Comparison of ENCODE assay signal across 9 cellular contexts in genomic region chr18:77208969-77209368, GRCh38. TPM values are rescaled to one million over a fixed set of nuclear protein-coding genes. Genes with fewer than 3 reads are reported as not detected.
DNase-seq lines count a peak whose midpoint lies in the region; ATAC-seq and TF ChIP-seq lines count a peak whose summit lies in the region.
"Had no signal": no experiment of that assay in that cellular context is flagged by ENCODE, and none has a peak within 500 bp of the region (broad histone marks: within the 10 kb centered on the region; RNA-seq: fewer than 3 reads in every experiment).

No MANE protein-coding gene starts in this region.

- H3K9me3 Mint-ChIP-seq in WTC11: no peaks in the 10 kb centered on the region

- no peak overlapping the region for H3K9ac ChIP-seq in mucosa of rectum (ENCODE audit: low read depth in 1 of 2, low read length in 2 of 2)

- H3K27ac Mint-ChIP-seq in WTC11: no peak overlapping the region

- H3K27me3 ChIP-seq in brain microvascular endothelial cell (replicated peaks) (no peaks in the 10 kb centered on the region), mucosa of rectum (ENCODE audit: control insufficient read depth in 2 of 2, insufficient read depth in 2 of 2, low read length in 2 of 2) (no peaks in the 10 kb centered on the region)
- H3K27me3 ChIP-seq: suprapubic skin had no signal

- H3K36me3 Mint-ChIP-seq in WTC11: no peaks in the 10 kb centered on the region

- in situ Hi-C loops in brain microvascular endothelial cell (cut with HindIII; ENCODE audit: low pct_ligation_motif_present, low sequenced_read_pairs): loop anchor here (25.0 kb wide), 1 partner anchor 147 kb away; no protein-coding TSS in a partner anchor

- POLR2A ChIA-PET in WTC11 (lab: Charles Lee): interaction anchor here (0.7 kb wide), 1 partner anchor 442 kb away, joined by 3 read pairs; no protein-coding TSS in a partner anchor

- H3K4me3 Mint-ChIP-seq in WTC11: no peak overlapping the region

- peak; percentile 21 for DNase-seq in activated gamma-delta T cell treated with anti-CD3 and anti-CD28 coated beads, Interleukin-2, amount 50 U/mL, for 16 hours (ENCODE audit: low read depth)
- no peak for DNase-seq in activated gamma-delta T cell (lab: John Stamatoyannopoulos, UW)
- DNase-seq in NB4 (ENCODE audit: low read depth): peak; percentile 76
- DNase-seq in brain microvascular endothelial cell: peak; percentile 82
- no peak for DNase-seq in WTC11 (ENCODE audit: low spot score)
- no peak for DNase-seq in NCI-H1105 treated with DMSO at 0.1 percent for 48 hours (lab: John Stamatoyannopoulos, UW)

- CTCF ChIA-PET in WTC11 (lab: Charles Lee): interaction anchor here (1.4 to 1.8 kb wide), 2 partner anchors 123 to 442 kb away, joined by 3 to 5 read pairs; no protein-coding TSS in a partner anchor

- H3K4me1 Mint-ChIP-seq in WTC11: peaks cover 20% of the 10 kb centered on the region

- H3K4me3 ChIP-seq in NB4 (ENCODE audit: low read depth, low read length) (peak overlapping the region; percentile 73), brain microvascular endothelial cell (ENCODE audit: low read depth, low read length) (no peak overlapping the region), mucosa of rectum (ENCODE audit: low read length in 2 of 2) (peak overlapping the region in 1 of 2 donors; percentile 34)
- H3K4me3 ChIP-seq: suprapubic skin had no signal

- H3K4me1 ChIP-seq in mucosa of rectum (ENCODE audit: control insufficient read depth in 2 of 2, insufficient read depth in 2 of 2, low read length in 2 of 2): peaks cover 4% of the 10 kb centered on the region in 2 donors

- H3K27ac ChIP-seq in brain microvascular endothelial cell: peak overlapping the region; percentile 90
- peak overlapping the region; percentile 35 to 48 for H3K27ac ChIP-seq in mucosa of rectum (ENCODE audit: low read depth in 2 of 2, low read length in 2 of 2)
- H3K27ac ChIP-seq: suprapubic skin had no signal

- TF ChIP-seq CTCF in NB4 (IDR thresholded peaks at IDR 0.05; ENCODE audit: low read depth, low read length) (no peak), brain microvascular endothelial cell (IDR thresholded peaks at IDR 0.05; ENCODE audit: low read depth, low read length, missing control alignments) (no peak), WTC11 (IDR thresholded peaks at IDR 0.05) (no peak)

- H3K9me3 ChIP-seq in mucosa of rectum (ENCODE audit: control insufficient read depth in 2 of 2, low read length in 2 of 2): no peaks in the 10 kb centered on the region
- H3K9me3 ChIP-seq: suprapubic skin had no signal

- ATAC-seq in HG02610 (IDR thresholded peaks at IDR 0.05; ENCODE audit: unreplicated experiment) (peak; percentile 83), WTC11 (no peak)

- H3K36me3 ChIP-seq in brain microvascular endothelial cell (replicated peaks) (no peaks in the 10 kb centered on the region), mucosa of rectum (ENCODE audit: control insufficient read depth in 2 of 2, insufficient read depth in 2 of 2, low read length in 2 of 2) (no peaks in the 10 kb centered on the region)
- H3K36me3 ChIP-seq: suprapubic skin had no signal

- no peaks in the 10 kb centered on the region for H3K27me3 Mint-ChIP-seq in WTC11 (ENCODE audit: low read depth)

- no peak for TF ChIP-seq POLR2A in NB4 (IDR thresholded peaks at IDR 0.05; ENCODE audit: extremely low read depth, insufficient read length)

TF ChIP-seq in WTC11, 78 proteins besides CTCF, POLR2A, EP300 and RAD21:
- TF ChIP-seq ZNF416 (CRISPR knock-in tag; IDR thresholded peaks at IDR 0.05): no peak
- TF ChIP-seq ELF4 (CRISPR knock-in tag; IDR thresholded peaks at IDR 0.05; ENCODE audit: low read depth): no peak
- TF ChIP-seq NFE2L1 (CRISPR knock-in tag; IDR thresholded peaks at IDR 0.05): no peak
- TF ChIP-seq ZNF121 (CRISPR knock-in tag; IDR thresholded peaks at IDR 0.05): no peak
- TF ChIP-seq CBFB (CRISPR knock-in tag; IDR thresholded peaks at IDR 0.05; ENCODE audit: low read depth): no peak
- no peak for TF ChIP-seq NR3C1 (CRISPR knock-in tag; conservative IDR thresholded peaks at IDR 0.05; ENCODE audit: low read depth)
- no peak for TF ChIP-seq KAT7 (CRISPR knock-in tag; IDR thresholded peaks at IDR 0.05; ENCODE audit: borderline replicate concordance)
- no peak for TF ChIP-seq TEAD4 (CRISPR knock-in tag; IDR thresholded peaks at IDR 0.05)
- TF ChIP-seq ZNF219 (CRISPR knock-in tag; IDR thresholded peaks at IDR 0.05; ENCODE audit: borderline replicate concordance): no peak
- no peak for TF ChIP-seq GRHL2 (CRISPR knock-in tag; IDR thresholded peaks at IDR 0.05; ENCODE audit: insufficient replicate concordance, severe bottlenecking)
- TF ChIP-seq, protein P1, sequence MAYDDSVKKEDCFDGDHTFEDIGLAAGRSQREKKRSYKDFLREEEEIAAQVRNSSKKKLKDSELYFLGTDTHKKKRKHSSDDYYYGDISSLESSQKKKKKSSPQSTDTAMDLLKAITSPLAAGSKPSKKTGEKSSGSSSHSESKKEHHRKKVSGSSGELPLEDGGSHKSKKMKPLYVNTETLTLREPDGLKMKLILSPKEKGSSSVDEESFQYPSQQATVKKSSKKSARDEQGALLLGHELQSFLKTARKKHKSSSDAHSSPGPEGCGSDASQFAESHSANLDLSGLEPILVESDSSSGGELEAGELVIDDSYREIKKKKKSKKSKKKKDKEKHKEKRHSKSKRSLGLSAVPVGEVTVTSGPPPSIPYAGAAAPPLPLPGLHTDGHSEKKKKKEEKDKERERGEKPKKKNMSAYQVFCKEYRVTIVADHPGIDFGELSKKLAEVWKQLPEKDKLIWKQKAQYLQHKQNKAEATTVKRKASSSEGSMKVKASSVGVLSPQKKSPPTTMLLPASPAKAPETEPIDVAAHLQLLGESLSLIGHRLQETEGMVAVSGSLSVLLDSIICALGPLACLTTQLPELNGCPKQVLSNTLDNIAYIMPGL (CRISPR knock-in tag; IDR thresholded peaks at IDR 0.05): no peak
- TF ChIP-seq, protein P2, sequence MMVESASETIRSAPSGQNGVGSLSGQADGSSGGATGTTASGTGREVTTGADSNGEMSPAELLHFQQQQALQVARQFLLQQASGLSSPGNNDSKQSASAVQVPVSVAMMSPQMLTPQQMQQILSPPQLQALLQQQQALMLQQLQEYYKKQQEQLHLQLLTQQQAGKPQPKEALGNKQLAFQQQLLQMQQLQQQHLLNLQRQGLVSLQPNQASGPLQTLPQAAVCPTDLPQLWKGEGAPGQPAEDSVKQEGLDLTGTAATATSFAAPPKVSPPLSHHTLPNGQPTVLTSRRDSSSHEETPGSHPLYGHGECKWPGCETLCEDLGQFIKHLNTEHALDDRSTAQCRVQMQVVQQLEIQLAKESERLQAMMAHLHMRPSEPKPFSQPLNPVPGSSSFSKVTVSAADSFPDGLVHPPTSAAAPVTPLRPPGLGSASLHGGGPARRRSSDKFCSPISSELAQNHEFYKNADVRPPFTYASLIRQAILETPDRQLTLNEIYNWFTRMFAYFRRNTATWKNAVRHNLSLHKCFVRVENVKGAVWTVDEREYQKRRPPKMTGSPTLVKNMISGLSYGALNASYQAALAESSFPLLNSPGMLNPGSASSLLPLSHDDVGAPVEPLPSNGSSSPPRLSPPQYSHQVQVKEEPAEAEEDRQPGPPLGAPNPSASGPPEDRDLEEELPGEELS (CRISPR knock-in tag; IDR thresholded peaks at IDR 0.05): no peak
- TF ChIP-seq FOXK1 (CRISPR knock-in tag; IDR thresholded peaks at IDR 0.05): no peak
- TF ChIP-seq EMX1 (CRISPR knock-in tag; IDR thresholded peaks at IDR 0.05): no peak
- TF ChIP-seq, protein P3, sequence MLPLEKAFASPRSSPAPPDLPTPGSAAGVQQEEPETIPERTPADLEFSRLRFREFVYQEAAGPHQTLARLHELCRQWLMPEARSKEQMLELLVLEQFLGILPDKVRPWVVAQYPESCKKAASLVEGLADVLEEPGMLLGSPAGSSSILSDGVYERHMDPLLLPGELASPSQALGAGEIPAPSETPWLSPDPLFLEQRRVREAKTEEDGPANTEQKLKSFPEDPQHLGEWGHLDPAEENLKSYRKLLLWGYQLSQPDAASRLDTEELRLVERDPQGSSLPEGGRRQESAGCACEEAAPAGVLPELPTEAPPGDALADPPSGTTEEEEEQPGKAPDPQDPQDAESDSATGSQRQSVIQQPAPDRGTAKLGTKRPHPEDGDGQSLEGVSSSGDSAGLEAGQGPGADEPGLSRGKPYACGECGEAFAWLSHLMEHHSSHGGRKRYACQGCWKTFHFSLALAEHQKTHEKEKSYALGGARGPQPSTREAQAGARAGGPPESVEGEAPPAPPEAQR (CRISPR knock-in tag; IDR thresholded peaks at IDR 0.05): no peak
- no peak for TF ChIP-seq FOXJ3 (CRISPR knock-in tag; IDR thresholded peaks at IDR 0.05; ENCODE audit: borderline replicate concordance)
- TF ChIP-seq, protein P4, sequence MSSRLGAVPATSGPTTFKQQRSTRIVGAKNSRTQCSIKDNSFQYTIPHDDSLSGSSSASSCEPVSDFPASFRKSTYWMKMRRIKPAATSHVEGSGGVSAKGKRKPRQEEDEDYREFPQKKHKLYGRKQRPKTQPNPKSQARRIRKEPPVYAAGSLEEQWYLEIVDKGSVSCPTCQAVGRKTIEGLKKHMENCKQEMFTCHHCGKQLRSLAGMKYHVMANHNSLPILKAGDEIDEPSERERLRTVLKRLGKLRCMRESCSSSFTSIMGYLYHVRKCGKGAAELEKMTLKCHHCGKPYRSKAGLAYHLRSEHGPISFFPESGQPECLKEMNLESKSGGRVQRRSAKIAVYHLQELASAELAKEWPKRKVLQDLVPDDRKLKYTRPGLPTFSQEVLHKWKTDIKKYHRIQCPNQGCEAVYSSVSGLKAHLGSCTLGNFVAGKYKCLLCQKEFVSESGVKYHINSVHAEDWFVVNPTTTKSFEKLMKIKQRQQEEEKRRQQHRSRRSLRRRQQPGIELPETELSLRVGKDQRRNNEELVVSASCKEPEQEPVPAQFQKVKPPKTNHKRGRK (CRISPR knock-in tag; IDR thresholded peaks at IDR 0.05; ENCODE audit: borderline replicate concordance): no peak

RNA-seq across cellular contexts. Expression of gene GALR1, which starts 40.7 kb away (rescaled TPM):
- 0.07 to 0.11 TPM (median 0.07 TPM) in 3 replicates for total RNA-seq in WTC11 (2021)

Comparison
In these comparisons a context has a peak if more than half of its experiments do, and no peak if none do; other contexts are left out.
1. DNase-seq: peak in activated gamma-delta T cell treated with anti-CD3 and anti-CD28 coated beads, Interleukin-2, amount 50 U/mL, for 16 hours (single experiment), NB4 (single experiment) and brain microvascular endothelial cell (single experiment); none in activated gamma-delta T cell (single experiment), WTC11 (single experiment) and NCI-H1105 treated with DMSO at 0.1 percent for 48 hours (single experiment).